8 cellular contexts compared by ENCODE assay signal in genomic region chr22:19714320-19715252, GRCh38. TPM values are rescaled to one million over a fixed set of nuclear protein-coding genes. Genes with fewer than 3 reads are reported as not detected.
A peak's percentile ranks its signal among the peaks of the same experiment; 100 is the strongest.
DNase-seq lines count a peak whose midpoint lies in the region; ATAC-seq and TF ChIP-seq lines count a peak whose summit lies in the region.

Gene SEPTIN5 (plus strand): TSS chr22:19714503. CDS start chr22:19714589, 86 bp downstream.

- ATAC-seq in HG03442 (IDR thresholded peaks at IDR 0.05; ENCODE audit: unreplicated experiment): no peak

- H3K27me3 ChIP-seq in ACC112 (ENCODE audit: insufficient read depth, low read length) (no peaks in the 10 kb centered on the region), uterus (no peaks in the 10 kb centered on the region)

- no peak for DNase-seq in Jurkat, Clone E6-1 (ENCODE audit: low read depth, low spot score)
- no peak for DNase-seq in mesothelial cell of epicardium (ENCODE audit: low spot score in 2 of 2, unreplicated experiment in 2 of 2)
- DNase-seq in uterus: no peak
- no peak for DNase-seq in NCI-H510A (lab: John Stamatoyannopoulos, UW)
- DNase-seq in NCI-H187 (lab: John Stamatoyannopoulos, UW): no peak

- H3K4me3 ChIP-seq in ACC112 (ENCODE audit: low read depth, low read length) (peak within 1 kb of the TSS; percentile 77), uterus (peak within 1 kb of the TSS; percentile 39 to 69)
- H3K4me3 ChIP-seq in Jurkat, Clone E6-1 (ENCODE audit: low read length): peak within 1 kb of the TSS; percentile 63

- no peaks in the 10 kb centered on the region for H3K9me3 ChIP-seq in uterus

- no peaks in the 10 kb centered on the region for H3K36me3 Mint-ChIP-seq in dendritic cell treated with granulocyte-macrophage colony-stimulating factor and Interleukin-4, amounts not matched to agents 40 ng/mL and 50 ng/mL, for 4 days (ENCODE audit: low read depth)
- H3K36me3 Mint-ChIP-seq in mesothelial cell of epicardium: no peaks in the 10 kb centered on the region

- peaks cover 60% of the 10 kb centered on the region for H3K27me3 Mint-ChIP-seq in dendritic cell treated with granulocyte-macrophage colony-stimulating factor and Interleukin-4, amounts not matched to agents 40 ng/mL and 50 ng/mL, for 4 days
- peaks cover 18% of the 10 kb centered on the region for H3K27me3 Mint-ChIP-seq in mesothelial cell of epicardium (ENCODE audit: low read depth)

- H3K27ac ChIP-seq in ACC112 (ENCODE audit: low read depth, low read length) (no peak within 1 kb of the TSS), uterus (peak within 1 kb of the TSS; percentile 46 to 63)

- no peak for TF ChIP-seq CTCF in mesothelial cell of epicardium (IDR thresholded peaks at IDR 0.05; ENCODE audit: unreplicated experiment)
- TF ChIP-seq CTCF in uterus (IDR thresholded peaks at IDR 0.05): no peak

- no peaks in the 10 kb centered on the region for H3K36me3 ChIP-seq in ACC112 (ENCODE audit: insufficient read depth, low read length)
- no peaks in the 10 kb centered on the region for H3K36me3 ChIP-seq in uterus

- TF ChIP-seq POLR2A in uterus (IDR thresholded peaks at IDR 0.05): no peak

- no peak within 1 kb of the TSS for H3K27ac Mint-ChIP-seq in dendritic cell treated with granulocyte-macrophage colony-stimulating factor and Interleukin-4, amounts not matched to agents 40 ng/mL and 50 ng/mL, for 4 days
- no peak within 1 kb of the TSS for H3K27ac Mint-ChIP-seq in mesothelial cell of epicardium

- H3K9me3 Mint-ChIP-seq in dendritic cell treated with granulocyte-macrophage colony-stimulating factor and Interleukin-4, amounts not matched to agents 40 ng/mL and 50 ng/mL, for 4 days: no peaks in the 10 kb centered on the region
- no peaks in the 10 kb centered on the region for H3K9me3 Mint-ChIP-seq in mesothelial cell of epicardium

- H3K4me1 ChIP-seq in ACC112 (ENCODE audit: control insufficient read depth, insufficient read depth, low read length, unreplicated experiment) (no peaks in the 10 kb centered on the region), uterus (no peaks in the 10 kb centered on the region)

- no peaks in the 10 kb centered on the region for H3K79me2 ChIP-seq in ACC112 (ENCODE audit: control insufficient read depth, insufficient read depth, low read length, unreplicated experiment)

- peak within 1 kb of the TSS; percentile 73 for H3K4me3 Mint-ChIP-seq in dendritic cell treated with granulocyte-macrophage colony-stimulating factor and Interleukin-4, amounts not matched to agents 40 ng/mL and 50 ng/mL, for 4 days
- peak within 1 kb of the TSS; percentile 72 for H3K4me3 Mint-ChIP-seq in mesothelial cell of epicardium

- intact Hi-C loops in dendritic cell treated with granulocyte-macrophage colony-stimulating factor and Interleukin-4, amounts not matched to agents 40 ng/mL and 50 ng/mL, for 4 days (cut with micrococcal nuclease): loop anchor here (5.0 to 10.0 kb wide), 2 partner anchors 32 to 570 kb away; partner anchors contain the start of gene ESS2
- intact Hi-C loops in uterus (cut with DNase I; ENCODE audit: low total_unique reads): no loop called here

- H3K4me1 Mint-ChIP-seq in dendritic cell treated with granulocyte-macrophage colony-stimulating factor and Interleukin-4, amounts not matched to agents 40 ng/mL and 50 ng/mL, for 4 days (ENCODE audit: low read depth): peaks cover 13% of the 10 kb centered on the region
- H3K4me1 Mint-ChIP-seq in mesothelial cell of epicardium: peaks cover 8% of the 10 kb centered on the region

- no peak within 1 kb of the TSS for H2AFZ ChIP-seq in ACC112 (ENCODE audit: low read length, unreplicated experiment)

RNA-seq across cellular contexts. Expression of gene SEPTIN5, which starts in this region (rescaled TPM):
- 126 TPM for polyA plus RNA-seq in Jurkat, Clone E6-1 (2012; ENCODE audit: insufficient read depth, insufficient read length)
- total RNA-seq in mesothelial cell of epicardium (32.2 to 42.1 TPM (median 36.2 TPM) in 3 replicates), uterus (10 to 100 TPM in 3 of 4 donors, 1 to 10 TPM in 1; 9.4 to 67.6 (median 25.3) TPM)
